In the genomic region with DNA sequence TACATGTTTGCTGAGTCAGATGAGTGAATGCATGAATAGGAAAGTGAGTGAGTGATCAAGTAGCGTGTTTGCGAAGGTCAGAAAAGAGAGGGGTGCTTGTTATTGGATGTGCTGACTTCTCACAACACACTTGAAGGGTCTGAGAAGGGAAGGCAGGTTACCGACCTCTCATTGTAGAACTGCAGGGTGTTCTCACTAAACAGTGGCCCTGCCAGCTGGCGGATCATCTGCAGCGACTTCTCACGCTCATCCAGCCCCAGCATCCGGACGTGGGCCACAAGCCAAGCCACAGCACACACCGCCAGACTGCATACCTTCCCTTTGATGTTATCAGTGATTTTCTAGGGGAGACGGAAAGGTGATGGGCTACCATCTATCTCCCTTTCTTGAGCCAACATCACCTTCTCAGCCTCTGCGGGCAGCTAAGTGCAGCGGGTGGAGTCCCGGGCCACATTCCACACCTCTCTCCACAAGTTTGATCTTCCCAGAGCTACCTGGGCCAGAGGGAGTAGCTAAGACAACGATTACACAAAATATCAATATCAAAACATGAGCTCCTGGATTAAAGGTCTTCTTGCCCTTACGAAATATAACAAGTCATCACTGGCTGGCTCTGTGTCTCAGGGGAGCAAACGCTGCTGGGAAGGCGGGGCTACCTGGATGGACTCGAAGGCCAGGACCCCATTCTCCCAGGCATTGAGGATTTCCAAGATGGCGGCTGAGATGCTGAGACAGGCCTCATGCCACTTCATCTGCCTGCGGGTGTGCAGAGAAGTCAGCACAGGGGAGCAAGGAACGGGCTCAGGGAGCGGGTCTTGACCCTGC, we compare ENCODE assay signal across 8 cellular contexts. TPM values are rescaled to one million over a fixed set of nuclear protein-coding genes. Genes with fewer than 3 reads are reported as not detected.
A peak's percentile ranks its signal among the peaks of the same experiment; 100 is the strongest.
DNase-seq lines count a peak whose midpoint lies in the region; ATAC-seq, FAIRE-seq and TF ChIP-seq lines count a peak whose summit lies in the region.

No MANE protein-coding gene starts in this region.

- H3K27me3 ChIP-seq in H1 (replicated peaks in 1 of 4; ENCODE audit: control insufficient read depth in 3 of 4, extremely low read depth in 1 of 4, insufficient read depth in 3 of 4, low read length in 3 of 4) (no peaks in the 10 kb centered on the region), suprapubic skin (no peaks in the 10 kb centered on the region)

- H2BK12ac ChIP-seq in H1 (ENCODE audit: low read depth, low read length) = no peak overlapping the region

- H2AK5ac ChIP-seq in H1 (ENCODE audit: low read depth, low read length) = peak overlapping the region; percentile 32

- H3K9ac ChIP-seq in H1 (replicated peaks in 1 of 4; ENCODE audit: extremely low read depth in 1 of 4, low read depth in 3 of 4, low read length in 3 of 4) = no peak overlapping the region; a peak in 1 of 7 replicates

- no peaks in the 10 kb centered on the region for H3K4me1 ChIP-seq in H1 (replicated peaks in 1 of 4; ENCODE audit: control insufficient read depth in 3 of 4, insufficient read depth in 4 of 4, low read length in 3 of 4)
- peaks cover 17% of the 10 kb centered on the region for H3K4me1 ChIP-seq in suprapubic skin

- no peak overlapping the region for H4K8ac ChIP-seq in H1 (ENCODE audit: extremely low read depth, insufficient read depth, low read length)

- H3K27me3 Mint-ChIP-seq in activated CD4-positive, alpha-beta T cell treated with anti-CD3 and anti-CD28 coated beads, Interleukin-2, amount 10 ng/mL, durations not matched to agents 24 days and 14 days = no peaks in the 10 kb centered on the region

- H2BK5ac ChIP-seq in H1 (ENCODE audit: low read depth, low read length) = no peak overlapping the region

- WGBS in H1 (ENCODE audit: extremely low coverage in 1 of 2, insufficient coverage in 1 of 2, insufficient read length in 1 of 2, insufficient replicate concordance in 2 of 2, low coverage in 1 of 2, low lambda C conversion rate in 2 of 2, missing lambda C conversion rate in 1 of 2), 2 experiments = 95% methylated on average over 22 of the region's 22 CpGs; no CpG with 5 or more reads in 1 of the 2 experiments
- WGBS in suprapubic skin = 36% methylated on average over 16 of the region's 22 CpGs

- peaks cover 0 to 2% of the 10 kb centered on the region in 2 experiments for H4K20me1 ChIP-seq in H1 (replicated peaks in 1 of 2; ENCODE audit: control insufficient read depth in 1 of 2, insufficient read depth in 2 of 2, low read length in 2 of 2)

- no peak overlapping the region for H2AFZ ChIP-seq in H1 (ENCODE audit: low read length)

- H2BK15ac ChIP-seq in H1 (ENCODE audit: low read length) = no peak overlapping the region

- no peak for TF ChIP-seq POLR2A in H1 (IDR thresholded peaks at IDR 0.05; ENCODE audit: control extremely low read depth in 1 of 2, low read depth in 2 of 2, low read length in 2 of 2)
- no peak for TF ChIP-seq POLR2A in suprapubic skin (IDR thresholded peaks at IDR 0.05)

- TF ChIP-seq EP300 in H1 (IDR thresholded peaks at IDR 0.05; ENCODE audit: borderline replicate concordance in 1 of 2, low read depth in 2 of 2, low read length in 2 of 2) (no peak), suprapubic skin (IDR thresholded peaks at IDR 0.05) (no peak)

- H3K4me3 Mint-ChIP-seq in activated CD4-positive, alpha-beta T cell treated with anti-CD3 and anti-CD28 coated beads, Interleukin-2, amount 10 ng/mL, durations not matched to agents 24 days and 14 days = peak overlapping the region; percentile 6

- H3K4ac ChIP-seq in H1 (replicated peaks; ENCODE audit: insufficient read length, low read depth, low read length) = no peak overlapping the region

- peaks cover 12% of the 10 kb centered on the region for H3K4me1 Mint-ChIP-seq in activated CD4-positive, alpha-beta T cell treated with anti-CD3 and anti-CD28 coated beads, Interleukin-2, amount 10 ng/mL, durations not matched to agents 24 days and 14 days

- TF ChIP-seq RAD21 in H1 (IDR thresholded peaks at IDR 0.05 in 1 of 2, conservative IDR thresholded peaks at IDR 0.05 in 1 of 2; ENCODE audit: low read depth in 2 of 2, low read length in 2 of 2) = no peak

- no peak overlapping the region for H4K91ac ChIP-seq in H1 (replicated peaks; ENCODE audit: insufficient read length, low read length)

- CTCF ChIA-PET in H1 (lab: Charles Lee; ENCODE audit: partially characterized antibody) = interaction anchor here (0.6 to 29.7 kb wide), 21 partner anchors 11 to 405 kb away, joined by 3 to 876 read pairs (median 4); a partner anchor contains a TSS

- H2BK20ac ChIP-seq in H1 (ENCODE audit: low read length) = no peak overlapping the region

- intact Hi-C loops in activated CD4-positive, alpha-beta T cell treated with anti-CD3 and anti-CD28 coated beads, Interleukin-2, amount 10 ng/mL, durations not matched to agents 24 days and 14 days (cut with micrococcal nuclease) = no loop called here

- FAIRE-seq in H1 (lab: Jason Lieb, UNC) = no peak

- no peak overlapping the region for H3K56ac ChIP-seq in H1 (replicated peaks; ENCODE audit: insufficient read length, low read depth, low read length)

- H3K9me3 ChIP-seq in H1 (ENCODE audit: insufficient read depth in 2 of 2, low read depth in 1 of 2, low read length in 1 of 2) (no peaks in the 10 kb centered on the region), suprapubic skin (no peaks in the 10 kb centered on the region)

- H3K27ac Mint-ChIP-seq in activated CD4-positive, alpha-beta T cell treated with anti-CD3 and anti-CD28 coated beads, Interleukin-2, amount 10 ng/mL, durations not matched to agents 24 days and 14 days = no peak overlapping the region

- no peak overlapping the region for H3K14ac ChIP-seq in H1 (ENCODE audit: insufficient read length)

- TF ChIP-seq CTCF in H1 (IDR thresholded peaks at IDR 0.05; ENCODE audit: control extremely low read depth in 1 of 3, insufficient read depth in 1 of 3, low read depth in 1 of 3, low read length in 3 of 3) (no peak), suprapubic skin (IDR thresholded peaks at IDR 0.05) (no peak)

- H3K27ac ChIP-seq in H1 (ENCODE audit: low read depth, low read length) (no peak overlapping the region), suprapubic skin (peak overlapping the region; percentile 49)

- POLR2A ChIA-PET in H1 (lab: Charles Lee; ENCODE audit: partially characterized antibody) = interaction anchor here (0.6 to 4.8 kb wide), 6 partner anchors 9 to 97 kb away, joined by 3 to 42 read pairs (median 4); a partner anchor contains a TSS

- no peaks in the 10 kb centered on the region for H3K9me3 Mint-ChIP-seq in activated CD4-positive, alpha-beta T cell treated with anti-CD3 and anti-CD28 coated beads, Interleukin-2, amount 10 ng/mL, durations not matched to agents 24 days and 14 days

- H3K36me3 Mint-ChIP-seq in activated CD4-positive, alpha-beta T cell treated with anti-CD3 and anti-CD28 coated beads, Interleukin-2, amount 10 ng/mL, durations not matched to agents 24 days and 14 days (ENCODE audit: low read depth) = peaks cover 56% of the 10 kb centered on the region

- DNase-seq in activated T-cell treated with anti-CD3 and anti-CD28 coated beads for 1 hour (ENCODE audit: low read depth) (peak; percentile 17), activated T-cell treated with anti-CD3 and anti-CD28 coated beads for 4 hours (no peak), H1 (ENCODE audit: low read depth in 1 of 2, low spot score in 2 of 2) (no peak), suprapubic skin (ENCODE audit: low spot score in 2 of 2) (no peak), AG08395 (ENCODE audit: low spot score) (no peak), epidermal melanocyte (ENCODE audit: insufficient read length, low spot score) (no peak)
- DNase-seq in activated CD4-positive, alpha-beta T cell treated with anti-CD3 and anti-CD28 coated beads, Interleukin-2, amount 10 ng/mL, durations not matched to agents 24 days and 14 days = peak; percentile 74

- H3K4me3 ChIP-seq in H1 (ENCODE audit: extremely low read depth in 1 of 4, insufficient read depth in 2 of 4, low read depth in 3 of 4, low read length in 4 of 4) = no peak overlapping the region
- H3K4me3 ChIP-seq in suprapubic skin = no peak overlapping the region

- H3K23ac ChIP-seq in H1 (ENCODE audit: insufficient read length) = no peak overlapping the region

- no peaks in the 10 kb centered on the region for H3K23me2 ChIP-seq in H1 (ENCODE audit: low read depth, low read length)

- H3K79me1 ChIP-seq in H1 (ENCODE audit: low read depth, low read length) = no peaks in the 10 kb centered on the region

- H3K4me2 ChIP-seq in H1 (ENCODE audit: insufficient read depth in 1 of 2, low read depth in 2 of 2, low read length in 2 of 2) = no peak overlapping the region

- no peak overlapping the region for H2BK120ac ChIP-seq in H1 (replicated peaks; ENCODE audit: low read depth, low read length)

- ATAC-seq in HG03095 (IDR thresholded peaks at IDR 0.05; ENCODE audit: unreplicated experiment) = no peak

- no peak overlapping the region for H3K18ac ChIP-seq in H1 (ENCODE audit: extremely low read depth, low read length)

- H3K36me3 ChIP-seq in H1 (ENCODE audit: control insufficient read depth in 2 of 4, insufficient read depth in 4 of 4, low read length in 3 of 4) (peaks cover 18 to 42% (median 33%) of the 10 kb centered on the region in 4 experiments), suprapubic skin (peaks cover 79% of the 10 kb centered on the region)

- no peak overlapping the region for H4K5ac ChIP-seq in H1 (ENCODE audit: insufficient read length, low read depth, low read length)

- no peaks in the 10 kb centered on the region for H3K79me2 ChIP-seq in H1 (ENCODE audit: control insufficient read depth in 1 of 2, insufficient read depth in 2 of 2, low read length in 2 of 2)

RNA-seq across cellular contexts. Expression of a gene that starts 11.0 kb away (rescaled TPM):
- not detected in 2 replicates for total RNA-seq in activated CD4-positive, alpha-beta T cell treated with anti-CD3 and anti-CD28 coated beads, Interleukin-2, amount 10 ng/mL, durations not matched to agents 24 days and 14 days
- total RNA-seq in H1 (2021; fragmentation: NEBNext Ultra II Directional; extraction: Animal tissue kit (Norgen Biotek cat#: 25700)) = not detected in 2 replicates
- polyA plus RNA-seq in H1 (2011; rRNA removed) = 0.03 TPM in 1 of 2 replicates, not detected in the other
- 0.06 TPM for polyA plus RNA-seq in H1 (2011; cell fraction: cytosol; rRNA removed)
- polyA plus RNA-seq in H1 (2011; cell fraction: nucleus; rRNA removed) = not detected
- not detected in 4 replicates for polyA plus RNA-seq in H1 (2012, experiment 1 of 2)
- not detected for polyA plus RNA-seq in H1 (2012, experiment 2 of 2)
- polyA plus RNA-seq in H1 (2013, experiment 1 of 2) = not detected
- not detected for polyA plus RNA-seq in H1 (2013, experiment 2 of 2)
- polyA minus RNA-seq in H1 (2011; rRNA and poly(A)+ RNA removed) = not detected in 2 replicates
- polyA minus RNA-seq in H1 (2011; cell fraction: cytosol; rRNA and poly(A)+ RNA removed) = not detected
- polyA minus RNA-seq in H1 (2011; cell fraction: nucleus; rRNA and poly(A)+ RNA removed) = not detected
- total RNA-seq in suprapubic skin = 1 to 10 TPM in 1 of 4 donors, not detected in 3; 5.0 TPM

RNA-seq across cellular contexts. Expression of a gene that starts 28.0 kb away (rescaled TPM):
- total RNA-seq in activated CD4-positive, alpha-beta T cell treated with anti-CD3 and anti-CD28 coated beads, Interleukin-2, amount 10 ng/mL, durations not matched to agents 24 days and 14 days = 118 and 122 TPM in 2 replicates
- total RNA-seq in H1 (2021; fragmentation: NEBNext Ultra II Directional; extraction: Animal tissue kit (Norgen Biotek cat#: 25700)) = 81.7 and 90.6 TPM in 2 replicates
- polyA plus RNA-seq in H1 (2011; rRNA removed) = 92.7 and 120 TPM in 2 replicates
- 91.0 TPM for polyA plus RNA-seq in H1 (2011; cell fraction: cytosol; rRNA removed)
- polyA plus RNA-seq in H1 (2011; cell fraction: nucleus; rRNA removed) = 355 TPM
- polyA plus RNA-seq in H1 (2012, experiment 1 of 2) = 73.6 to 99.4 TPM (median 93.5 TPM) in 4 replicates
- 83.6 TPM for polyA plus RNA-seq in H1 (2012, experiment 2 of 2)
- 42.8 TPM for polyA plus RNA-seq in H1 (2013, experiment 1 of 2)
- polyA plus RNA-seq in H1 (2013, experiment 2 of 2) = 41.6 TPM
- polyA minus RNA-seq in H1 (2011; rRNA and poly(A)+ RNA removed) = 126 and 205 TPM in 2 replicates
- 93.1 TPM for polyA minus RNA-seq in H1 (2011; cell fraction: cytosol; rRNA and poly(A)+ RNA removed)
- 141 TPM for polyA minus RNA-seq in H1 (2011; cell fraction: nucleus; rRNA and poly(A)+ RNA removed)
- total RNA-seq in suprapubic skin = 100 to 1,000 TPM in 1 of 4 donors, 10 to 100 TPM in 3; 67.4 to 198 (median 80.3) TPM

RNA-seq across cellular contexts. Expression of a gene that starts 36.6 kb away (rescaled TPM):
- total RNA-seq in activated CD4-positive, alpha-beta T cell treated with anti-CD3 and anti-CD28 coated beads, Interleukin-2, amount 10 ng/mL, durations not matched to agents 24 days and 14 days = 4.5 and 5.1 TPM in 2 replicates
- total RNA-seq in H1 (2021; fragmentation: NEBNext Ultra II Directional; extraction: Animal tissue kit (Norgen Biotek cat#: 25700)) = 10.2 and 11.8 TPM in 2 replicates
- polyA plus RNA-seq in H1 (2011; rRNA removed) = 6.4 and 8.2 TPM in 2 replicates
- polyA plus RNA-seq in H1 (2011; cell fraction: cytosol; rRNA removed) = 7.4 TPM
- polyA plus RNA-seq in H1 (2011; cell fraction: nucleus; rRNA removed) = 13.1 TPM
- polyA plus RNA-seq in H1 (2012, experiment 1 of 2) = 7.9 to 11.1 TPM (median 10.1 TPM) in 4 replicates
- 7.6 TPM for polyA plus RNA-seq in H1 (2012, experiment 2 of 2)
- polyA plus RNA-seq in H1 (2013, experiment 1 of 2) = 5.0 TPM
- polyA plus RNA-seq in H1 (2013, experiment 2 of 2) = 4.5 TPM
- polyA minus RNA-seq in H1 (2011; rRNA and poly(A)+ RNA removed) = 8.4 and 11.6 TPM in 2 replicates
- polyA minus RNA-seq in H1 (2011; cell fraction: cytosol; rRNA and poly(A)+ RNA removed) = 6.2 TPM
- polyA minus RNA-seq in H1 (2011; cell fraction: nucleus; rRNA and poly(A)+ RNA removed) = 4.3 TPM
- total RNA-seq in suprapubic skin = 10 to 100 TPM; 32.6 to 69.9 (median 48.9) TPM

RNA-seq across cellular contexts. Expression of a gene that starts 45.6 kb away (rescaled TPM):
- 199 and 204 TPM in 2 replicates for total RNA-seq in activated CD4-positive, alpha-beta T cell treated with anti-CD3 and anti-CD28 coated beads, Interleukin-2, amount 10 ng/mL, durations not matched to agents 24 days and 14 days
- 198 TPM in 2 replicates for total RNA-seq in H1 (2021; fragmentation: NEBNext Ultra II Directional; extraction: Animal tissue kit (Norgen Biotek cat#: 25700))
- 151 and 182 TPM in 2 replicates for polyA plus RNA-seq in H1 (2011; rRNA removed)
- 163 TPM for polyA plus RNA-seq in H1 (2011; cell fraction: cytosol; rRNA removed)
- 205 TPM for polyA plus RNA-seq in H1 (2011; cell fraction: nucleus; rRNA removed)
- polyA plus RNA-seq in H1 (2012, experiment 1 of 2) = 176 to 222 TPM (median 218 TPM) in 4 replicates
- polyA plus RNA-seq in H1 (2012, experiment 2 of 2) = 235 TPM
- polyA plus RNA-seq in H1 (2013, experiment 1 of 2) = 142 TPM
- polyA plus RNA-seq in H1 (2013, experiment 2 of 2) = 143 TPM
- polyA minus RNA-seq in H1 (2011; rRNA and poly(A)+ RNA removed) = 133 and 164 TPM in 2 replicates
- polyA minus RNA-seq in H1 (2011; cell fraction: cytosol; rRNA and poly(A)+ RNA removed) = 79.9 TPM
- 44.9 TPM for polyA minus RNA-seq in H1 (2011; cell fraction: nucleus; rRNA and poly(A)+ RNA removed)
- 100 to 1,000 TPM in 2 of 4 donors, 10 to 100 TPM in 2; 82.8 to 118 (median 104) TPM for total RNA-seq in suprapubic skin

Comparison
In these comparisons a context has a peak if more than half of its experiments do, and no peak if none do; other contexts are left out.
1. DNase-seq: peak in activated T-cell treated with anti-CD3 and anti-CD28 coated beads for 1 hour (single experiment) and activated CD4-positive, alpha-beta T cell treated with anti-CD3 and anti-CD28 coated beads, Interleukin-2, amount 10 ng/mL, durations not matched to agents 24 days and 14 days (single experiment); none in activated T-cell treated with anti-CD3 and anti-CD28 coated beads for 4 hours (single experiment), H1 (0 of 2), suprapubic skin (0 of 2), AG08395 (single experiment) and epidermal melanocyte (single experiment).